Comparison of ENCODE assay signal across 9 cellular contexts in the genomic region with DNA sequence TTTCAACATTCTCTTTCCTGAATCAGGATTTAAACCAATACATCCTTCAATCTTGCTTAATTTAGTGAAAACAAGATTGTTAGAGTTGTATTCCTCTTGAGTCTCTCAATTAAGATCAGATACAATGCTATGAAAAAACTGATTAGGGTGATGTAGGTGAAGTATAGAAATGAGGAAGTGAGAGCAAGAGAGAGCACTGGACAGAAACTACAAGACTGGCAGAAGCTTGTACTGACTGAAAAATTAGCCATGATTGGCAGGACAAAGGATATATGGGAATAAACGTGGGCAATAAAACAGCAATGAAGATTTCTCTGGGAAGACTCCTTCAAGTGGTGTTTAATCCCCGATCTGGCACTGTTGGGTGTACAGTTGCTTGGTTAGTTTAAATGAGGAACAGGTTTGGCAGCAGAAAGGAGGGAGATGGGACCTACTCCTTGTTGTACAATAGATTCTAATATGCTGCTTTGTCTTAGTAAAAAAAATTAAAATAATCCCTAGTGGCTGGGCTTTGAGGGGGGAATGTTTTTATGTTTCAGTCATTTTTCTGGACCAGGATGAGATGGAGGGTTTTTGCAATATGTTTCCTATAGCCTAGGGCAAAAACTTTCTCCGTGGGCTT.
A peak's percentile ranks its signal among the peaks of the same experiment; 100 is the strongest.
DNase-seq lines count a peak whose midpoint lies in the region; ATAC-seq and TF ChIP-seq lines count a peak whose summit lies in the region.
"Had no signal": no experiment of that assay in that cellular context is flagged by ENCODE, and none has a peak within 500 bp of the region (broad histone marks: within the 10 kb centered on the region; RNA-seq: fewer than 3 reads in every experiment).

No MANE protein-coding gene starts in this region.

- DNase-seq in OCI-M1 (lab: John Stamatoyannopoulos, UW) (peak; percentile 36), HPDE6-E6E7 (ENCODE audit: extremely low spot score) (no peak), lower leg skin (ENCODE audit: low spot score in 2 of 2) (no peak), retina (no peak), GM13977 (ENCODE audit: low spot score) (no peak)
- DNase-seq: NCI-H146 had no signal

- TF ChIP-seq CTCF in lower leg skin (IDR thresholded peaks at IDR 0.05) (no peak), GM13977 (IDR thresholded peaks at IDR 0.05; ENCODE audit: extremely low read depth, insufficient read depth, missing control alignments) (no peak)

- no peak for TF ChIP-seq POLR2A in lower leg skin (IDR thresholded peaks at IDR 0.05)

- intact Hi-C loops in lower leg skin (cut with DNase I; ENCODE audit: low total_unique reads): no loop called here

- ATAC-seq in GM18502 (IDR thresholded peaks at IDR 0.05; ENCODE audit: poor library complexity, unreplicated experiment) (peak; percentile 98), GM21381 (IDR thresholded peaks at IDR 0.05; ENCODE audit: unreplicated experiment) (peak; percentile 97), HG03097 (IDR thresholded peaks at IDR 0.05; ENCODE audit: low FRiP score, unreplicated experiment) (peak; percentile 88)

- 70 to 71% methylated on average over 3 of the region's 3 CpGs for WGBS in lower leg skin, 2 donors

- H3K4me3 ChIP-seq in lower leg skin (ENCODE audit: low read depth, poor library complexity, severe bottlenecking): no peak overlapping the region

- in situ Hi-C loops in GM13977 (cut with MboI; ENCODE audit: low pct_unique_long_range_greater_than_20kb, low sequenced_read_pairs, unreplicated experiment): no loop called here
